In genomic region chr17:67377727-67378443, GRCh38 we compare ENCODE assay signal across 8 cellular contexts. TPM values are rescaled to one million over a fixed set of nuclear protein-coding genes. Genes with fewer than 3 reads are reported as not detected.
DNase-seq lines count a peak whose midpoint lies in the region; ATAC-seq and TF ChIP-seq lines count a peak whose summit lies in the region.

No MANE protein-coding gene starts in this region.

- H3K4me1 ChIP-seq in ES-I3 (ENCODE audit: insufficient read depth, low read length) (peaks cover 18% of the 10 kb centered on the region), muscle layer of duodenum (ENCODE audit: control insufficient read depth in 1 of 2, insufficient read depth in 2 of 2, low read length in 2 of 2) (peaks cover 5 to 22% of the 10 kb centered on the region in 2 donors)

- no peaks in the 10 kb centered on the region for H3K27me3 ChIP-seq in muscle layer of duodenum (ENCODE audit: low read depth, low read length)

- H3K27ac ChIP-seq in epithelial cell of prostate (peak overlapping the region; percentile 84), muscle layer of duodenum (ENCODE audit: low read length) (peak overlapping the region; percentile 80), temporal lobe (ENCODE audit: low read depth, low read length) (peak overlapping the region; percentile 80)

- H3K4me3 ChIP-seq in muscle layer of duodenum (ENCODE audit: low read depth in 1 of 2, low read length in 2 of 2): peak overlapping the region; percentile 73 to 92

- H3K36me3 ChIP-seq in ES-I3 (ENCODE audit: insufficient read depth, low read length) (no peaks in the 10 kb centered on the region), muscle layer of duodenum (ENCODE audit: control insufficient read depth in 1 of 2, insufficient read depth in 2 of 2, low read length in 2 of 2) (no peaks in the 10 kb centered on the region)

- no peak for ATAC-seq in HG02571 (IDR thresholded peaks at IDR 0.05; ENCODE audit: unreplicated experiment)

- peak overlapping the region; percentile 65 for H3K9ac ChIP-seq in ES-I3 (ENCODE audit: low read depth, low read length)

- POLR2A ChIA-PET in HEK293T (lab: Yijun Ruan, JAX): interaction anchor here (1.1 to 1.5 kb wide), 2 partner anchors 182 to 252 kb away, joined by 4 to 5 read pairs; no protein-coding TSS in a partner anchor

- H3K9me3 ChIP-seq in ES-I3 (ENCODE audit: control insufficient read depth, insufficient read depth, low read length) (no peaks in the 10 kb centered on the region), muscle layer of duodenum (ENCODE audit: control insufficient read depth in 1 of 2, low read length in 2 of 2) (no peaks in the 10 kb centered on the region)

- DNase-seq in HEK293T (ENCODE audit: extremely low spot score): peak; percentile 35
- DNase-seq in NCI-H510A treated with DMSO at 0.1 percent for 48 hours (lab: John Stamatoyannopoulos, UW): peak; percentile 37
- peak; percentile 47 for DNase-seq in activated T-cell treated with anti-CD3 and anti-CD28 coated beads for 48 hours (ENCODE audit: low read depth)
- DNase-seq in epithelial cell of prostate (ENCODE audit: low read depth, low spot score): no peak

- CTCF ChIA-PET in HEK293T (lab: Yijun Ruan, JAX): interaction anchor here (0.6 to 2.6 kb wide), 9 partner anchors 10 to 535 kb away, joined by 3 to 17 read pairs (median 3); partner anchors contain the start of gene PSMD12

TF ChIP-seq in HEK293T, 16 proteins besides CTCF, POLR2A, EP300 and RAD21:
- TF ChIP-seq FOXK2 (IDR thresholded peaks at IDR 0.05): no peak
- TF ChIP-seq SP1 (IDR thresholded peaks at IDR 0.05): no peak
- TF ChIP-seq L3MBTL2 (conservative IDR thresholded peaks at IDR 0.05): peak; percentile 30
- no peak for TF ChIP-seq SUZ12 (IDR thresholded peaks at IDR 0.05)
- 0 out of 2 replicates have a peak, but pooled peaks have one; percentile 52 for TF ChIP-seq LEF1 (IDR thresholded peaks at IDR 0.05; ENCODE audit: borderline replicate concordance)
- TF ChIP-seq FOXM1 (IDR thresholded peaks at IDR 0.05; ENCODE audit: borderline replicate concordance): 0 out of 2 replicates have a peak, but pooled peaks have one; percentile 19

RNA-seq across cellular contexts. Expression of gene PITPNC1, which starts 0.8 kb away (rescaled TPM):
- 75.5 TPM for total RNA-seq in temporal lobe

RNA-seq across cellular contexts. Expression of gene PSMD12, which starts 11.5 kb away (rescaled TPM):
- 34.9 TPM for total RNA-seq in temporal lobe
